Comparison of ENCODE assay signal across 22 cellular contexts in the genomic region with DNA sequence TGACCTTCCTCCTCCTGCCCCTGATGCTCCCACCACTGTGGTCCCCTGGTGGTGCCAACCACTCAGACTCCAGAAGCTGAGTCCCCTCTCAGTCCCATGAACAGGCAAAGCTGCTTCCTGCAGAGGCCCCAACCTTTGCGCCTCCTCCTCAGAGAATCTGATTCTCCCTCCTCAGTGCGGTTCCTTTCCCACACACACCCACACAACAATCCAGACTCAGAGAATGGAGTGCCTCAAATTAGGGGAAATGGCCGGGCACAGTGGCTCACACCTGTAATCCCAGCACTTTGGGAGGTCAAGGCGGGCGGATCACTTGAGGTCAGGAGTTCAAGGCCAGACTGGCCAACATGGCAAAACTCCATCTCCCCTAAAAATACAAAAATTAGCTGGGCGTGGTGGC. TPM values are rescaled to one million over a fixed set of nuclear protein-coding genes. Genes with fewer than 3 reads are reported as not detected.
DNase-seq lines count a peak whose midpoint lies in the region; ATAC-seq, FAIRE-seq and TF ChIP-seq lines count a peak whose summit lies in the region.
"Had no signal": no experiment of that assay in that cellular context is flagged by ENCODE, and none has a peak within 500 bp of the region (broad histone marks: within the 10 kb centered on the region; RNA-seq: fewer than 3 reads in every experiment).

No MANE protein-coding gene starts in this region.

- H3K4me2 ChIP-seq in IMR-90 (ENCODE audit: low read depth, low read length) (no peak overlapping the region), H1 (ENCODE audit: insufficient read depth in 1 of 2, low read depth in 2 of 2, low read length in 2 of 2) (no peak overlapping the region)

- TF ChIP-seq RAD21 in IMR-90 (IDR thresholded peaks at IDR 0.05; ENCODE audit: low read length) (no peak), H1 (IDR thresholded peaks at IDR 0.05 in 1 of 2, conservative IDR thresholded peaks at IDR 0.05 in 1 of 2; ENCODE audit: low read depth in 2 of 2, low read length in 2 of 2) (no peak)

- no peak overlapping the region for H4K91ac ChIP-seq in IMR-90 (ENCODE audit: insufficient read depth, low read depth, low read length)
- no peak overlapping the region for H4K91ac ChIP-seq in H1 (replicated peaks; ENCODE audit: insufficient read length, low read length)

- POLR2A ChIA-PET in Caco-2 (lab: Charles Lee), result interaction anchor here (0.6 to 1.8 kb wide), 2 partner anchors 36 to 71 kb away, joined by 7 to 16 read pairs; no protein-coding TSS in a partner anchor
- POLR2A ChIA-PET in IMR-90 (lab: Charles Lee; ENCODE audit: unreplicated experiment), result no interaction called here
- POLR2A ChIA-PET in H1 (lab: Charles Lee; ENCODE audit: partially characterized antibody), result interaction anchor here (0.6 kb wide), 1 partner anchor 233 kb away, joined by 3 read pairs; no protein-coding TSS in a partner anchor

- H2AFZ ChIP-seq in IMR-90 (replicated peaks; ENCODE audit: low read length, poor library complexity) (no peak overlapping the region), H1 (ENCODE audit: low read length) (no peak overlapping the region)

- H4K20me1 ChIP-seq in IMR-90 (ENCODE audit: insufficient read depth, low read length), result no peaks in the 10 kb centered on the region
- H4K20me1 ChIP-seq in H1 (replicated peaks in 1 of 2; ENCODE audit: control insufficient read depth in 1 of 2, insufficient read depth in 2 of 2, low read length in 2 of 2), result peaks cover 0 to 7% of the 10 kb centered on the region in 2 experiments

- no peak overlapping the region for H3K23ac ChIP-seq in IMR-90 (ENCODE audit: low read depth, low read length)
- no peak overlapping the region for H3K23ac ChIP-seq in H1 (ENCODE audit: insufficient read length)

- FAIRE-seq in H1 (lab: Jason Lieb, UNC), result no peak
- FAIRE-seq: G401.6, GM12878, GM19239, H54 had no signal

- H2AK9ac ChIP-seq in IMR-90 (replicated peaks; ENCODE audit: low read depth, low read length, poor library complexity), result no peak overlapping the region

- BruUV-seq in Caco-2 (replicated peaks; lab: Mats Ljungman, UMichigan) (no TSS peak), IMR-90 (replicated peaks; lab: Mats Ljungman, UMichigan) (no TSS peak)

- no peak overlapping the region for H3K4me3 Mint-ChIP-seq in Caco-2 (ENCODE audit: unreplicated experiment)
- H3K4me3 Mint-ChIP-seq: CD4-positive, CD25-positive, alpha-beta regulatory T cell had no signal

- H3K79me2 ChIP-seq in H1 (ENCODE audit: control insufficient read depth in 1 of 2, insufficient read depth in 2 of 2, low read length in 2 of 2), result no peaks in the 10 kb centered on the region

- H3K4me3 ChIP-seq in Caco-2 (ENCODE audit: low read depth, low read length) (no peak overlapping the region), IMR-90 (ENCODE audit: insufficient read depth, low read depth, low read length) (no peak overlapping the region), H1 (ENCODE audit: extremely low read depth in 1 of 4, insufficient read depth in 2 of 4, low read depth in 3 of 4, low read length in 4 of 4) (no peak overlapping the region), uterus (no peak overlapping the region)
- H3K4me3 ChIP-seq: GM12878, MG63, SK-N-MC had no signal

- H4K5ac ChIP-seq in IMR-90 (ENCODE audit: low read depth, low read length) (no peak overlapping the region), H1 (ENCODE audit: insufficient read length, low read depth, low read length) (no peak overlapping the region)

- dilution Hi-C loops in IMR-90 (cut with HindIII; ENCODE audit: low sequenced_read_pairs, unreplicated experiment), result no loop called here

- DNase-seq in Caco-2 (no peak), IMR-90 (no peak), H1 (ENCODE audit: low read depth in 1 of 2, low spot score in 2 of 2) (no peak), uterus (no peak), D341Med (ENCODE audit: low spot score) (no peak)
- DNase-seq: ACHN; BE2C; CD4-positive, CD25-positive, alpha-beta regulatory T cell; KG1; MG63; NCI-H2029; NCI-H69; SIG-M5 had no signal

- H3K23me2 ChIP-seq in H1 (ENCODE audit: low read depth, low read length), result peaks cover 6% of the 10 kb centered on the region; the same call in 1 of the 2 replicates

- H2BK120ac ChIP-seq in IMR-90 (ENCODE audit: low read depth, low read length) (no peak overlapping the region), H1 (replicated peaks; ENCODE audit: low read depth, low read length) (no peak overlapping the region)

- peaks cover 0 to 5% of the 10 kb centered on the region in 2 experiments; a peak in 1 of 4 replicates for H3K79me1 ChIP-seq in IMR-90 (ENCODE audit: low read depth in 1 of 2, low read length in 2 of 2)
- H3K79me1 ChIP-seq in H1 (ENCODE audit: low read depth, low read length), result 0 out of 2 replicates have a peak, but pooled peaks cover 3% of the 10 kb centered on the region

- H3K4me1 ChIP-seq in Caco-2 (peaks cover 80% of the 10 kb centered on the region), IMR-90 (ENCODE audit: control insufficient read depth, insufficient read depth, low read length) (no peaks in the 10 kb centered on the region; the same call in 1 of the 2 replicates), H1 (replicated peaks in 1 of 4; ENCODE audit: control insufficient read depth in 3 of 4, insufficient read depth in 4 of 4, low read length in 3 of 4) (peaks cover 0 to 3% (median 0%) of the 10 kb centered on the region in 4 experiments; a peak in 2 of 7 replicates), uterus (no peaks in the 10 kb centered on the region)
- H3K4me1 ChIP-seq: BE2C had no signal

- H3K9ac ChIP-seq in IMR-90 (ENCODE audit: low read depth, low read length), result no peak overlapping the region
- no peak overlapping the region for H3K9ac ChIP-seq in H1 (replicated peaks in 1 of 4; ENCODE audit: extremely low read depth in 1 of 4, low read depth in 3 of 4, low read length in 3 of 4)

- TF ChIP-seq POLR2A in IMR-90 (IDR thresholded peaks at IDR 0.05; ENCODE audit: low read depth, low read length), result no peak
- no peak for TF ChIP-seq POLR2A in H1 (IDR thresholded peaks at IDR 0.05; ENCODE audit: control extremely low read depth in 1 of 2, low read depth in 2 of 2, low read length in 2 of 2)
- no peak for TF ChIP-seq POLR2A in uterus (IDR thresholded peaks at IDR 0.05)

- H3K9me1 ChIP-seq in IMR-90 (ENCODE audit: insufficient read depth, low read length), result peaks cover 4% of the 10 kb centered on the region; the same call in 1 of the 2 replicates

- H3K36me3 ChIP-seq in Caco-2 (ENCODE audit: control insufficient read depth, insufficient read depth, low read length), result no peaks in the 10 kb centered on the region
- no peaks in the 10 kb centered on the region for H3K36me3 ChIP-seq in IMR-90 (ENCODE audit: control insufficient read depth, insufficient read depth, low read length)
- H3K36me3 ChIP-seq in H1 (ENCODE audit: control insufficient read depth in 2 of 4, insufficient read depth in 4 of 4, low read length in 3 of 4), result no peaks in the 10 kb centered on the region
- no peaks in the 10 kb centered on the region for H3K36me3 ChIP-seq in uterus
- H3K36me3 ChIP-seq: BE2C, MG63 had no signal

- intact Hi-C loops in Caco-2 (cut with micrococcal nuclease; ENCODE audit: unreplicated experiment), result no loop called here
- intact Hi-C loops in IMR-90 (cut with micrococcal nuclease), result no loop called here
- intact Hi-C loops in uterus (cut with DNase I; ENCODE audit: low total_unique reads), result no loop called here

- no peaks in the 10 kb centered on the region for H3K27me3 Mint-ChIP-seq in Caco-2 (ENCODE audit: insufficient read depth, unreplicated experiment)

- no peak for ATAC-seq in IMR-90 (ENCODE audit: low read depth)
- ATAC-seq in HG02840 (IDR thresholded peaks at IDR 0.05; ENCODE audit: low FRiP score, unreplicated experiment), result no peak
- ATAC-seq in GM21528 (IDR thresholded peaks at IDR 0.05; ENCODE audit: low FRiP score, unreplicated experiment), result no peak
- ATAC-seq: GM12878 had no signal

- H2AK5ac ChIP-seq in IMR-90 (ENCODE audit: low read depth, low read length) (peak overlapping the region; percentile 46; the same call in 1 of the 2 replicates), H1 (ENCODE audit: low read depth, low read length) (peak overlapping the region; percentile 90; the same call in 1 of the 2 replicates)

- no peak overlapping the region for H2BK20ac ChIP-seq in IMR-90 (ENCODE audit: low read depth, low read length)
- no peak overlapping the region for H2BK20ac ChIP-seq in H1 (ENCODE audit: low read length)

- H3K4ac ChIP-seq in IMR-90 (ENCODE audit: low read depth, low read length) (no peak overlapping the region), H1 (replicated peaks; ENCODE audit: insufficient read length, low read depth, low read length) (no peak overlapping the region)

- WGBS in IMR-90 (ENCODE audit: extremely low coverage in 2 of 2, insufficient read length in 1 of 2), 2 experiments, result no CpG with 5 or more reads among the region's 6 CpGs
- 98% methylated on average over 5 of the region's 6 CpGs; no CpG with 5 or more reads in 1 of the 2 experiments for WGBS in H1 (ENCODE audit: extremely low coverage in 1 of 2, insufficient coverage in 1 of 2, insufficient read length in 1 of 2, insufficient replicate concordance in 2 of 2, low coverage in 1 of 2, low lambda C conversion rate in 2 of 2, missing lambda C conversion rate in 1 of 2), 2 experiments

- H3K27me3 ChIP-seq in Caco-2 (replicated peaks; ENCODE audit: control insufficient read depth, insufficient read depth, low read length) (no peaks in the 10 kb centered on the region), IMR-90 (ENCODE audit: control insufficient read depth, insufficient read depth, low read length) (no peaks in the 10 kb centered on the region), H1 (replicated peaks in 1 of 4; ENCODE audit: control insufficient read depth in 3 of 4, extremely low read depth in 1 of 4, insufficient read depth in 3 of 4, low read length in 3 of 4) (no peaks in the 10 kb centered on the region), uterus (no peaks in the 10 kb centered on the region)
- H3K27me3 ChIP-seq: BE2C, MG63 had no signal

- no peaks in the 10 kb centered on the region for H3K9me3 Mint-ChIP-seq in Caco-2 (ENCODE audit: unreplicated experiment)
- H3K9me3 Mint-ChIP-seq: CD4-positive, CD25-positive, alpha-beta regulatory T cell had no signal

- H3K9me3 ChIP-seq in Caco-2 (no peaks in the 10 kb centered on the region), IMR-90 (ENCODE audit: control insufficient read depth, insufficient read depth, low read length) (no peaks in the 10 kb centered on the region), H1 (ENCODE audit: insufficient read depth in 2 of 2, low read depth in 1 of 2, low read length in 1 of 2) (no peaks in the 10 kb centered on the region), uterus (no peaks in the 10 kb centered on the region)
- H3K9me3 ChIP-seq: BE2C, MG63 had no signal

- TF ChIP-seq EP300 in H1 (IDR thresholded peaks at IDR 0.05; ENCODE audit: borderline replicate concordance in 1 of 2, low read depth in 2 of 2, low read length in 2 of 2), result no peak

- no peak overlapping the region for H3K14ac ChIP-seq in IMR-90 (replicated peaks; ENCODE audit: low read depth, low read length)
- H3K14ac ChIP-seq in H1 (ENCODE audit: insufficient read length), result no peak overlapping the region

- H2BK15ac ChIP-seq in IMR-90 (ENCODE audit: low read depth, low read length), result no peak overlapping the region; the same call in 2 of the 3 replicates
- 0 out of 2 replicates have a peak overlapping the region, but pooled peaks have one; percentile 88 for H2BK15ac ChIP-seq in H1 (ENCODE audit: low read length)

- in situ Hi-C loops in IMR-90 (cut with MboI; ENCODE audit: low sequenced_read_pairs), result no loop called here

- H4K8ac ChIP-seq in IMR-90 (ENCODE audit: low read depth in 2 of 2, low read length in 2 of 2) (no peak overlapping the region), H1 (ENCODE audit: extremely low read depth, insufficient read depth, low read length) (no peak overlapping the region)

- no peak overlapping the region for H3K18ac ChIP-seq in IMR-90 (ENCODE audit: low read depth, low read length)
- no peak overlapping the region for H3K18ac ChIP-seq in H1 (ENCODE audit: extremely low read depth, low read length)

- peaks cover 9% of the 10 kb centered on the region for H3K36me3 Mint-ChIP-seq in Caco-2 (ENCODE audit: insufficient read depth, unreplicated experiment)
- H3K36me3 Mint-ChIP-seq: CD4-positive, CD25-positive, alpha-beta regulatory T cell had no signal

- H3K27ac Mint-ChIP-seq in Caco-2 (ENCODE audit: unreplicated experiment), result peak overlapping the region; percentile 94

- H2BK5ac ChIP-seq in IMR-90 (ENCODE audit: low read depth, low read length, poor library complexity, severe bottlenecking) (no peak overlapping the region), H1 (ENCODE audit: low read depth, low read length) (no peak overlapping the region)

- H3K27ac ChIP-seq in IMR-90 (ENCODE audit: insufficient read depth, low read length) (no peak overlapping the region), H1 (ENCODE audit: low read depth, low read length) (no peak overlapping the region), uterus (peak overlapping the region; percentile 64 to 76)
- H3K27ac ChIP-seq: SK-N-MC had no signal

- TF ChIP-seq CTCF in Caco-2 (IDR thresholded peaks at IDR 0.05; ENCODE audit: insufficient read depth in 1 of 2, low read depth in 1 of 2, low read length in 1 of 2, severe bottlenecking in 1 of 2, unreplicated experiment in 1 of 2) (no peak), IMR-90 (conservative IDR thresholded peaks at IDR 0.05; ENCODE audit: low read depth, low read length) (no peak), H1 (IDR thresholded peaks at IDR 0.05; ENCODE audit: control extremely low read depth in 1 of 3, insufficient read depth in 1 of 3, low read depth in 1 of 3, low read length in 3 of 3) (no peak), uterus (IDR thresholded peaks at IDR 0.05) (no peak)

- H2BK12ac ChIP-seq in H1 (ENCODE audit: low read depth, low read length), result 0 out of 2 replicates have a peak overlapping the region, but pooled peaks have one; percentile 43

- H3K4me1 Mint-ChIP-seq in Caco-2 (ENCODE audit: low read depth, unreplicated experiment), result peaks cover 80% of the 10 kb centered on the region
- H3K4me1 Mint-ChIP-seq: CD4-positive, CD25-positive, alpha-beta regulatory T cell had no signal

- CTCF ChIA-PET in Caco-2 (lab: Charles Lee) (interaction anchor here (1.2 to 3.5 kb wide), 3 partner anchors 33 to 76 kb away, joined by 3 to 41 read pairs (median 15); no protein-coding TSS in a partner anchor), IMR-90 (lab: Yijun Ruan, JAX) (no interaction called here), H1 (lab: Charles Lee; ENCODE audit: partially characterized antibody) (interaction anchor here (0.6 to 12.4 kb wide), 9 partner anchors 27 to 80 kb away, joined by 3 to 92 read pairs (median 6); no protein-coding TSS in a partner anchor)

- H3K56ac ChIP-seq in IMR-90 (ENCODE audit: extremely low read depth, insufficient read depth, low read length), result no peak overlapping the region
- H3K56ac ChIP-seq in H1 (replicated peaks; ENCODE audit: insufficient read length, low read depth, low read length), result no peak overlapping the region

RNA-seq across cellular contexts. Expression of a gene that starts 23.0 kb away (rescaled TPM):
- total RNA-seq in Caco-2 (2022), result 0.18 and 0.67 TPM in 2 replicates
- 0.28 and 0.54 TPM in 2 replicates for total RNA-seq in IMR-90 (2012; rRNA removed)
- 1.7 TPM in 2 replicates for polyA plus RNA-seq in IMR-90 (2012; rRNA removed)
- polyA plus RNA-seq in IMR-90 (2012; cell fraction: cytosol; rRNA removed), result 0.28 and 0.71 TPM in 2 replicates
- polyA plus RNA-seq in IMR-90 (2012; cell fraction: nucleus; rRNA removed; ENCODE audit: low replicate concordance), result 11.7 and 15.4 TPM in 2 replicates
- 4.5 and 4.7 TPM in 2 replicates for total RNA-seq in H1 (2021; fragmentation: NEBNext Ultra II Directional; extraction: Animal tissue kit (Norgen Biotek cat#: 25700))
- 3.6 and 5.6 TPM in 2 replicates for polyA plus RNA-seq in H1 (2011; rRNA removed)
- 6.9 TPM for polyA plus RNA-seq in H1 (2011; cell fraction: cytosol; rRNA removed)
- 43.0 TPM for polyA plus RNA-seq in H1 (2011; cell fraction: nucleus; rRNA removed)
- polyA plus RNA-seq in H1 (2012, experiment 1 of 2), result 5.7 to 7.7 TPM (median 5.9 TPM) in 4 replicates
- polyA plus RNA-seq in H1 (2012, experiment 2 of 2), result 1.6 TPM
- polyA plus RNA-seq in H1 (2013, experiment 1 of 2), result 3.2 TPM
- 2.5 TPM for polyA plus RNA-seq in H1 (2013, experiment 2 of 2)
- 3.3 and 3.8 TPM in 2 replicates for polyA minus RNA-seq in H1 (2011; rRNA and poly(A)+ RNA removed)
- polyA minus RNA-seq in H1 (2011; cell fraction: cytosol; rRNA and poly(A)+ RNA removed), result 3.1 TPM
- polyA minus RNA-seq in H1 (2011; cell fraction: nucleus; rRNA and poly(A)+ RNA removed), result 9.2 TPM
- total RNA-seq in uterus, result 10 to 100 TPM in 3 of 4 donors, 1 to 10 TPM in 1; 9.1 to 85.4 (median 17.8) TPM
- total RNA-seq: GM12878; HT1080; T-helper 1 cell treated with Interleukin-12 subunit alpha and Interleukin-12 subunit beta and Interleukin-4 antibody, amounts not matched to agents 30 ng/mL and 1 ng/mL, for 36 hours had no signal

Comparison
In these comparisons a context has a peak if more than half of its experiments do, and no peak if none do; other contexts are left out.
1. H3K27ac ChIP-seq: peak in uterus (2 of 2); none in IMR-90 (single experiment) and H1 (single experiment).